Comparison of ENCODE assay signal across 10 cellular contexts in the genomic region with DNA sequence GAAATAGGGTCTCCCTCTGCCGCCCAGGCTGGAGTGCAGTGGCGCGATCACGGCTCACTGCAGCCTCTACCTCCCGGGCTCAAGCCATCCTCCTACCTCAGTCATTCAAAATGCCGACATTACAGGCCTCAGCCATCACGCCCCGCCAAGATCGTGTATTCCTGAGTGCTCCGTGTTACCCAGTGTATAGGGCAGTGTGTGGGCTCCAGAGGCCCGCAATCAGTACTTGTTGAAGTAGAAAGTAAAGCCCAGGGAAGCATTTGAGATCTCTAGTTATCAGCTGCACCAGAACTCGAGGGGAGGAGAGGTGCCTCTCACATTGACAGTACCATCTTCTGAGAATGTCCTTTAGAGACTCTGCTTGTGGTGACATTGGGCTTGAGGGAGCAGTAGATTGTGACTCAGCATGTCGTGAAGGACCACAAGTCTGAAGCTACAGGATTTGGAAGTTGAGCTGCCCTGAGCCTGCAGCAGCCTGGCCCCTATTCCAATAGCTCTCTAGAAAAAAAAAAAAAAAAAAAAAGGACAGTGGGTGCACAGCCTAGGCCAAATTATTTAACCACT. TPM values are rescaled to one million over a fixed set of nuclear protein-coding genes. Genes with fewer than 3 reads are reported as not detected.
A peak's percentile ranks its signal among the peaks of the same experiment; 100 is the strongest.
DNase-seq lines count a peak whose midpoint lies in the region; ATAC-seq, FAIRE-seq and TF ChIP-seq lines count a peak whose summit lies in the region.
"Had no signal": no experiment of that assay in that cellular context is flagged by ENCODE, and none has a peak within 500 bp of the region (broad histone marks: within the 10 kb centered on the region; RNA-seq: fewer than 3 reads in every experiment).

No MANE protein-coding gene starts in this region.

- peak overlapping the region; percentile 78 for H3K27ac ChIP-seq in OCI-LY7 (ENCODE audit: low read depth, low read length, poor library complexity, severe bottlenecking)
- no peak overlapping the region for H3K27ac ChIP-seq in H1 (ENCODE audit: low read depth, low read length)

- no peak overlapping the region for H3K4ac ChIP-seq in H1 (replicated peaks; ENCODE audit: insufficient read length, low read depth, low read length)

- H3K18ac ChIP-seq in H1 (ENCODE audit: extremely low read depth, low read length): no peak overlapping the region

- H2AFZ ChIP-seq in OCI-LY7 (ENCODE audit: low read length): peak overlapping the region; percentile 96
- 0 out of 2 replicates have a peak overlapping the region, but pooled peaks have one; percentile 75 for H2AFZ ChIP-seq in H1 (ENCODE audit: low read length)

- H3K23ac ChIP-seq in H1 (ENCODE audit: insufficient read length): no peak overlapping the region

- H3K27me3 ChIP-seq in H1 (replicated peaks in 1 of 4; ENCODE audit: control insufficient read depth in 3 of 4, extremely low read depth in 1 of 4, insufficient read depth in 3 of 4, low read length in 3 of 4): no peaks in the 10 kb centered on the region

- TF ChIP-seq CTCF in OCI-LY7 (conservative IDR thresholded peaks at IDR 0.05; ENCODE audit: low read length) (no peak), H1 (IDR thresholded peaks at IDR 0.05; ENCODE audit: control extremely low read depth in 1 of 3, insufficient read depth in 1 of 3, low read depth in 1 of 3, low read length in 3 of 3) (no peak)

- no peak overlapping the region for H3K9ac ChIP-seq in H1 (replicated peaks in 1 of 4; ENCODE audit: extremely low read depth in 1 of 4, low read depth in 3 of 4, low read length in 3 of 4)

- H4K8ac ChIP-seq in H1 (ENCODE audit: extremely low read depth, insufficient read depth, low read length): no peak overlapping the region; the same call in 1 of the 2 replicates

- 82% methylated on average over 13 of the region's 13 CpGs; no CpG with 5 or more reads in 1 of the 2 experiments for WGBS in H1 (ENCODE audit: extremely low coverage in 1 of 2, insufficient coverage in 1 of 2, insufficient read length in 1 of 2, insufficient replicate concordance in 2 of 2, low coverage in 1 of 2, low lambda C conversion rate in 2 of 2, missing lambda C conversion rate in 1 of 2), 2 experiments

- no peaks in the 10 kb centered on the region for H3K9me3 ChIP-seq in OCI-LY7 (ENCODE audit: low read length)
- H3K9me3 ChIP-seq in H1 (ENCODE audit: insufficient read depth in 2 of 2, low read depth in 1 of 2, low read length in 1 of 2): no peaks in the 10 kb centered on the region

- H2BK120ac ChIP-seq in H1 (replicated peaks; ENCODE audit: low read depth, low read length): no peak overlapping the region

- H3K27me3 Mint-ChIP-seq in activated naive CD4-positive, alpha-beta T cell treated with anti-CD3 and anti-CD28 coated beads for 36 hours (ENCODE audit: low read depth): no peaks in the 10 kb centered on the region
- H3K27me3 Mint-ChIP-seq in stimulated activated memory B cell treated with anti-CD40 and anti-IgM and Interleukin-4, amounts not matched to agents 10 μg/mL and 1 μg/mL and 100 μg/mL, for 72 hours: no peaks in the 10 kb centered on the region

- no peak overlapping the region for H3K56ac ChIP-seq in H1 (replicated peaks; ENCODE audit: insufficient read length, low read depth, low read length)

- no peak for TF ChIP-seq POLR2A in H1 (IDR thresholded peaks at IDR 0.05; ENCODE audit: control extremely low read depth in 1 of 2, low read depth in 2 of 2, low read length in 2 of 2)

- no peak overlapping the region for H2AK5ac ChIP-seq in H1 (ENCODE audit: low read depth, low read length)

- H3K79me2 ChIP-seq in OCI-LY7 (ENCODE audit: insufficient read depth, low read depth, low read length) (peaks cover 27% of the 10 kb centered on the region), H1 (ENCODE audit: control insufficient read depth in 1 of 2, insufficient read depth in 2 of 2, low read length in 2 of 2) (peaks cover 0 to 10% of the 10 kb centered on the region in 2 experiments; a peak in 1 of 4 replicates)

- H2BK5ac ChIP-seq in H1 (ENCODE audit: low read depth, low read length): no peak overlapping the region

- DNase-seq in activated naive CD4-positive, alpha-beta T cell treated with anti-CD3 and anti-CD28 coated beads for 36 hours: no peak
- DNase-seq in activated naive CD4-positive, alpha-beta T cell treated with Interleukin-2 at 50 U/mL for 16 hours: no peak
- DNase-seq in OCI-LY7 (ENCODE audit: low spot score) (peak; percentile 50), H1 (ENCODE audit: low read depth in 1 of 2, low spot score in 2 of 2) (peak in 1 of 2 experiments; percentile 48)
- DNase-seq in activated effector memory CD4-positive, alpha-beta T cell treated with Interleukin-2 at 50 U/mL for 16 hours: no peak
- no peak for DNase-seq in stimulated activated naive CD4-positive, alpha-beta T cell (lab: John Stamatoyannopoulos, UW)
- DNase-seq: DMS79 had no signal

- no peak overlapping the region for H3K14ac ChIP-seq in H1 (ENCODE audit: insufficient read length)

- POLR2A ChIA-PET in OCI-LY7 (lab: Charles Lee): interaction anchor here (0.6 to 1.7 kb wide), 11 partner anchors 9 to 839 kb away, joined by 3 to 8 read pairs (median 4); no protein-coding TSS in a partner anchor
- POLR2A ChIA-PET in H1 (lab: Charles Lee; ENCODE audit: partially characterized antibody): interaction anchor here (1.0 to 2.3 kb wide), 3 partner anchors 8 to 31 kb away, joined by 3 to 15 read pairs (median 13); a partner anchor contains a TSS

- H3K27ac Mint-ChIP-seq in activated naive CD4-positive, alpha-beta T cell treated with anti-CD3 and anti-CD28 coated beads for 36 hours: no peak overlapping the region
- H3K27ac Mint-ChIP-seq in stimulated activated memory B cell treated with anti-CD40 and anti-IgM and Interleukin-4, amounts not matched to agents 10 μg/mL and 1 μg/mL and 100 μg/mL, for 72 hours: peak overlapping the region; percentile 95

- no peak overlapping the region for H2BK15ac ChIP-seq in H1 (ENCODE audit: low read length)

- no peak for FAIRE-seq in H1 (lab: Jason Lieb, UNC)
- FAIRE-seq: colon had no signal

- no peak overlapping the region for H4K5ac ChIP-seq in H1 (ENCODE audit: insufficient read length, low read depth, low read length)

- CTCF ChIA-PET in activated naive CD4-positive, alpha-beta T cell treated with anti-CD3 and anti-CD28 coated beads for 36 hours (lab: Charles Lee): interaction anchor here (0.9 to 4.5 kb wide), 2 partner anchors 30 to 43 kb away, joined by 5 to 30 read pairs; a partner anchor contains a TSS
- CTCF ChIA-PET in OCI-LY7 (lab: Charles Lee; ENCODE audit: unreplicated experiment): interaction anchor here (0.7 kb wide), 1 partner anchor 15 kb away, joined by 3 read pairs; no protein-coding TSS in a partner anchor
- CTCF ChIA-PET in H1 (lab: Charles Lee; ENCODE audit: partially characterized antibody): interaction anchor here (0.5 to 29.3 kb wide), 4 partner anchors 15 to 131 kb away, joined by 3 to 635 read pairs (median 5); a partner anchor contains a TSS

- no peak for TF ChIP-seq EP300 in H1 (IDR thresholded peaks at IDR 0.05; ENCODE audit: borderline replicate concordance in 1 of 2, low read depth in 2 of 2, low read length in 2 of 2)

- no peaks in the 10 kb centered on the region for H4K20me1 ChIP-seq in OCI-LY7 (ENCODE audit: insufficient read depth, low read length)
- peaks cover 0 to 4% of the 10 kb centered on the region in 2 experiments for H4K20me1 ChIP-seq in H1 (replicated peaks in 1 of 2; ENCODE audit: control insufficient read depth in 1 of 2, insufficient read depth in 2 of 2, low read length in 2 of 2)

- peak overlapping the region; percentile 91 for H3K4me3 ChIP-seq in OCI-LY7 (ENCODE audit: low read depth, low read length, poor library complexity, severe bottlenecking)
- H3K4me3 ChIP-seq in H1 (ENCODE audit: extremely low read depth in 1 of 4, insufficient read depth in 2 of 4, low read depth in 3 of 4, low read length in 4 of 4): no peak overlapping the region; a peak in 2 of 8 replicates

- BruUV-seq in OCI-LY7 (replicated peaks; lab: Mats Ljungman, UMichigan): no TSS peak

- H2BK12ac ChIP-seq in H1 (ENCODE audit: low read depth, low read length): no peak overlapping the region

- H3K4me2 ChIP-seq in OCI-LY7 (ENCODE audit: low read length) (peak overlapping the region; percentile 99), H1 (ENCODE audit: insufficient read depth in 1 of 2, low read depth in 2 of 2, low read length in 2 of 2) (peak overlapping the region in 1 of 2 experiments; percentile 94; a peak in 2 of 4 replicates)

- peak overlapping the region; percentile 94 for H3K4me3 Mint-ChIP-seq in activated naive CD4-positive, alpha-beta T cell treated with anti-CD3 and anti-CD28 coated beads for 36 hours
- peak overlapping the region; percentile 82 for H3K4me3 Mint-ChIP-seq in stimulated activated memory B cell treated with anti-CD40 and anti-IgM and Interleukin-4, amounts not matched to agents 10 μg/mL and 1 μg/mL and 100 μg/mL, for 72 hours

- no peaks in the 10 kb centered on the region for H3K9me3 Mint-ChIP-seq in activated naive CD4-positive, alpha-beta T cell treated with anti-CD3 and anti-CD28 coated beads for 36 hours
- no peaks in the 10 kb centered on the region for H3K9me3 Mint-ChIP-seq in stimulated activated memory B cell treated with anti-CD40 and anti-IgM and Interleukin-4, amounts not matched to agents 10 μg/mL and 1 μg/mL and 100 μg/mL, for 72 hours

- no peak overlapping the region for H2BK20ac ChIP-seq in H1 (ENCODE audit: low read length)

- ATAC-seq in stimulated activated memory B cell treated with anti-CD40 and anti-IgM and Interleukin-4, amounts not matched to agents 10 μg/mL and 1 μg/mL and 100 μg/mL, for 72 hours: no peak
- no peak for ATAC-seq in GM18520 (IDR thresholded peaks at IDR 0.05; ENCODE audit: unreplicated experiment)

- peaks cover 1% of the 10 kb centered on the region for H3K36me3 Mint-ChIP-seq in activated naive CD4-positive, alpha-beta T cell treated with anti-CD3 and anti-CD28 coated beads for 36 hours (ENCODE audit: low read depth)
- no peaks in the 10 kb centered on the region for H3K36me3 Mint-ChIP-seq in stimulated activated memory B cell treated with anti-CD40 and anti-IgM and Interleukin-4, amounts not matched to agents 10 μg/mL and 1 μg/mL and 100 μg/mL, for 72 hours

- H3K4me1 ChIP-seq in OCI-LY7 (ENCODE audit: insufficient read depth, low read length, poor library complexity, severe bottlenecking): peaks cover 43% of the 10 kb centered on the region
- peaks cover 0 to 6% (median 0%) of the 10 kb centered on the region in 4 experiments; a peak in 3 of 7 replicates for H3K4me1 ChIP-seq in H1 (replicated peaks in 1 of 4; ENCODE audit: control insufficient read depth in 3 of 4, insufficient read depth in 4 of 4, low read length in 3 of 4)

- no peak for TF ChIP-seq RAD21 in H1 (IDR thresholded peaks at IDR 0.05 in 1 of 2, conservative IDR thresholded peaks at IDR 0.05 in 1 of 2; ENCODE audit: low read depth in 2 of 2, low read length in 2 of 2)

- H3K79me1 ChIP-seq in H1 (ENCODE audit: low read depth, low read length): peaks cover 4% of the 10 kb centered on the region; the same call in 1 of the 2 replicates

- H3K9me2 ChIP-seq in OCI-LY7 (ENCODE audit: insufficient read depth, low read length): no peaks in the 10 kb centered on the region

- H3K36me3 ChIP-seq in OCI-LY7 (ENCODE audit: insufficient read depth, low read length): peaks cover 8% of the 10 kb centered on the region; the same call in 1 of the 2 replicates
- no peaks in the 10 kb centered on the region for H3K36me3 ChIP-seq in H1 (ENCODE audit: control insufficient read depth in 2 of 4, insufficient read depth in 4 of 4, low read length in 3 of 4)

- intact Hi-C loops in activated naive CD4-positive, alpha-beta T cell treated with anti-CD3 and anti-CD28 coated beads for 36 hours (cut with micrococcal nuclease): loop anchor here (1.0 kb wide), 2 partner anchors 28 to 414 kb away; a partner anchor contains a TSS
- intact Hi-C loops in OCI-LY7 (cut with micrococcal nuclease; ENCODE audit: unreplicated experiment): loop anchor here (1.0 kb wide), 1 partner anchor 283 kb away; a partner anchor contains a TSS

- H3K4me1 Mint-ChIP-seq in activated naive CD4-positive, alpha-beta T cell treated with anti-CD3 and anti-CD28 coated beads for 36 hours (ENCODE audit: low read depth): peaks cover 19% of the 10 kb centered on the region
- H3K4me1 Mint-ChIP-seq in stimulated activated memory B cell treated with anti-CD40 and anti-IgM and Interleukin-4, amounts not matched to agents 10 μg/mL and 1 μg/mL and 100 μg/mL, for 72 hours: peaks cover 28% of the 10 kb centered on the region

- H4K91ac ChIP-seq in H1 (replicated peaks; ENCODE audit: insufficient read length, low read length): no peak overlapping the region

- H3K23me2 ChIP-seq in H1 (ENCODE audit: low read depth, low read length): peaks cover 9% of the 10 kb centered on the region; the same call in 1 of the 2 replicates

RNA-seq across cellular contexts. Expression of a gene that starts 1.1 kb away (rescaled TPM):
- total RNA-seq in activated naive CD4-positive, alpha-beta T cell treated with anti-CD3 and anti-CD28 coated beads for 36 hours: 10 to 100 TPM; 30.1 to 33.3 TPM
- 52.6 and 53.3 TPM in 2 replicates for total RNA-seq in OCI-LY7 (2014; rRNA removed; shearing (Covaris generic))
- total RNA-seq in OCI-LY7 (2022): 111 and 130 TPM in 2 replicates
- total RNA-seq in H1 (2021; fragmentation: NEBNext Ultra II Directional; extraction: Animal tissue kit (Norgen Biotek cat#: 25700)): 42.8 and 54.2 TPM in 2 replicates
- polyA plus RNA-seq in H1 (2011; rRNA removed): 32.0 and 42.5 TPM in 2 replicates
- 51.3 TPM for polyA plus RNA-seq in H1 (2011; cell fraction: cytosol; rRNA removed)
- polyA plus RNA-seq in H1 (2011; cell fraction: nucleus; rRNA removed): 44.8 TPM
- polyA plus RNA-seq in H1 (2012, experiment 1 of 2): 35.8 to 39.2 TPM (median 37.3 TPM) in 4 replicates
- 24.0 TPM for polyA plus RNA-seq in H1 (2012, experiment 2 of 2)
- polyA plus RNA-seq in H1 (2013, experiment 1 of 2): 23.9 TPM
- polyA plus RNA-seq in H1 (2013, experiment 2 of 2): 22.1 TPM
- polyA minus RNA-seq in H1 (2011; rRNA and poly(A)+ RNA removed): 74.0 and 76.2 TPM in 2 replicates
- 30.1 TPM for polyA minus RNA-seq in H1 (2011; cell fraction: cytosol; rRNA and poly(A)+ RNA removed)
- 37.5 TPM for polyA minus RNA-seq in H1 (2011; cell fraction: nucleus; rRNA and poly(A)+ RNA removed)

RNA-seq across cellular contexts. Expression of a gene that starts 29.6 kb away (rescaled TPM):
- 1 to 10 TPM; 9.0 to 9.2 TPM for total RNA-seq in activated naive CD4-positive, alpha-beta T cell treated with anti-CD3 and anti-CD28 coated beads for 36 hours
- total RNA-seq in OCI-LY7 (2014; rRNA removed; shearing (Covaris generic)): 0.28 and 0.36 TPM in 2 replicates
- total RNA-seq in OCI-LY7 (2022): 0.22 and 0.78 TPM in 2 replicates
- total RNA-seq in H1 (2021; fragmentation: NEBNext Ultra II Directional; extraction: Animal tissue kit (Norgen Biotek cat#: 25700)): 2.4 and 2.6 TPM in 2 replicates
- polyA plus RNA-seq in H1 (2011; rRNA removed): 2.4 and 4.6 TPM in 2 replicates
- 4.0 TPM for polyA plus RNA-seq in H1 (2011; cell fraction: cytosol; rRNA removed)
- polyA plus RNA-seq in H1 (2011; cell fraction: nucleus; rRNA removed): 6.2 TPM
- 1.3 to 3.1 TPM (median 2.1 TPM) in 4 replicates for polyA plus RNA-seq in H1 (2012, experiment 1 of 2)
- polyA plus RNA-seq in H1 (2012, experiment 2 of 2): 2.6 TPM
- polyA plus RNA-seq in H1 (2013, experiment 1 of 2): 1.1 TPM
- polyA plus RNA-seq in H1 (2013, experiment 2 of 2): 1.2 TPM
- 0.60 and 0.66 TPM in 2 replicates for polyA minus RNA-seq in H1 (2011; rRNA and poly(A)+ RNA removed)
- not detected for polyA minus RNA-seq in H1 (2011; cell fraction: cytosol; rRNA and poly(A)+ RNA removed)
- 0.50 TPM for polyA minus RNA-seq in H1 (2011; cell fraction: nucleus; rRNA and poly(A)+ RNA removed)

RNA-seq across cellular contexts. Expression of a gene that starts 46.8 kb away (rescaled TPM):
- under 1 TPM; 0.52 TPM for total RNA-seq in activated naive CD4-positive, alpha-beta T cell treated with anti-CD3 and anti-CD28 coated beads for 36 hours
- total RNA-seq in OCI-LY7 (2014; rRNA removed; shearing (Covaris generic)): 6.7 and 9.4 TPM in 2 replicates
- total RNA-seq in OCI-LY7 (2022): 5.7 and 7.2 TPM in 2 replicates
- 2.8 and 3.2 TPM in 2 replicates for total RNA-seq in H1 (2021; fragmentation: NEBNext Ultra II Directional; extraction: Animal tissue kit (Norgen Biotek cat#: 25700))
- 3.8 and 4.9 TPM in 2 replicates for polyA plus RNA-seq in H1 (2011; rRNA removed)
- polyA plus RNA-seq in H1 (2011; cell fraction: cytosol; rRNA removed): 4.8 TPM
- 18.4 TPM for polyA plus RNA-seq in H1 (2011; cell fraction: nucleus; rRNA removed)
- 2.8 to 4.6 TPM (median 3.9 TPM) in 4 replicates for polyA plus RNA-seq in H1 (2012, experiment 1 of 2)
- 0.89 TPM for polyA plus RNA-seq in H1 (2012, experiment 2 of 2)
- 1.4 TPM for polyA plus RNA-seq in H1 (2013, experiment 1 of 2)
- 1.0 TPM for polyA plus RNA-seq in H1 (2013, experiment 2 of 2)
- polyA minus RNA-seq in H1 (2011; rRNA and poly(A)+ RNA removed): 10.8 and 11.1 TPM in 2 replicates
- polyA minus RNA-seq in H1 (2011; cell fraction: cytosol; rRNA and poly(A)+ RNA removed): 2.0 TPM
- 5.4 TPM for polyA minus RNA-seq in H1 (2011; cell fraction: nucleus; rRNA and poly(A)+ RNA removed)
